ENCODE assay signal across 10 cellular contexts in genomic region chr19:29336425-29336824, GRCh38.
"Had no signal": no experiment of that assay in that cellular context is flagged by ENCODE, and none has a peak within 500 bp of the region (broad histone marks: within the 10 kb centered on the region; RNA-seq: fewer than 3 reads in every experiment).

No MANE protein-coding gene starts in this region.

- DNase-seq: GM23248, GOT3, H9, HCEC 1CT, HFFc6, IMR-90, KG1 had no signal

- H3K4me3 ChIP-seq: GM23248, K562 had no signal

- H3K4me3 Mint-ChIP-seq: HFFc6 had no signal

- ATAC-seq: K562 had no signal

- H3K27ac ChIP-seq: GM23248, HL-60 had no signal

- H3K27ac Mint-ChIP-seq: H9, HFFc6 had no signal

- FAIRE-seq: H54, K562 had no signal
